ENCODE assay signal across 20 cellular contexts in genomic region chr1:38919075-38919474, GRCh38. TPM values are rescaled to one million over a fixed set of nuclear protein-coding genes. Genes with fewer than 3 reads are reported as not detected.
A peak's percentile ranks its signal among the peaks of the same experiment; 100 is the strongest.
DNase-seq lines count a peak whose midpoint lies in the region; ATAC-seq and TF ChIP-seq lines count a peak whose summit lies in the region.
"Had no signal": no experiment of that assay in that cellular context is flagged by ENCODE, and none has a peak within 500 bp of the region (broad histone marks: within the 10 kb centered on the region; RNA-seq: fewer than 3 reads in every experiment).

No MANE protein-coding gene starts in this region.

- BruUV-seq in HCT116 (replicated peaks; lab: Mats Ljungman, UMichigan), result no TSS peak

- H3K27ac Mint-ChIP-seq in stimulated activated memory B cell treated with anti-CD40 and anti-IgM and Interleukin-4, amounts not matched to agents 10 μg/mL and 1 μg/mL and 100 μg/mL, for 72 hours, result no peak overlapping the region
- H3K27ac Mint-ChIP-seq: stimulated activated naive B cell treated with anti-CD40 and anti-IgM and Interleukin-4, amounts not matched to agents 10 μg/mL and 1 μg/mL and 100 μg/mL, for 72 hours had no signal

- H3K4me1 ChIP-seq in HCT116 (ENCODE audit: control insufficient read depth in 1 of 2, insufficient read depth in 2 of 2, low read length in 2 of 2) (no peaks in the 10 kb centered on the region), liver (ENCODE audit: control insufficient read depth in 4 of 4, insufficient read depth in 4 of 4, low read length in 3 of 4) (no peaks in the 10 kb centered on the region)

- TF ChIP-seq CTCF in HCT116 (IDR thresholded peaks at IDR 0.05 in 2 of 3, conservative IDR thresholded peaks at IDR 0.05 in 1 of 3; ENCODE audit: borderline replicate concordance in 1 of 3, insufficient read depth in 1 of 3, low read depth in 2 of 3, low read length in 2 of 3) (no peak), liver (IDR thresholded peaks at IDR 0.05; ENCODE audit: low read depth, low read length, missing input control) (peak; percentile 24)

- no peaks in the 10 kb centered on the region for H3K36me3 Mint-ChIP-seq in stimulated activated memory B cell treated with anti-CD40 and anti-IgM and Interleukin-4, amounts not matched to agents 10 μg/mL and 1 μg/mL and 100 μg/mL, for 72 hours

- ATAC-seq in HCT116, result no peak
- no peak for ATAC-seq in stimulated activated memory B cell treated with anti-CD40 and anti-IgM and Interleukin-4, amounts not matched to agents 10 μg/mL and 1 μg/mL and 100 μg/mL, for 72 hours
- no peak for ATAC-seq in HG03280 (IDR thresholded peaks at IDR 0.05; ENCODE audit: unreplicated experiment)
- ATAC-seq in HG03196 (IDR thresholded peaks at IDR 0.05; ENCODE audit: unreplicated experiment), result no peak
- ATAC-seq: stimulated activated naive B cell treated with anti-CD40 and anti-IgM and Interleukin-4, amounts not matched to agents 10 μg/mL and 1 μg/mL and 100 μg/mL, for 72 hours had no signal

- CTCF ChIA-PET in HCT116 (lab: Charles Lee), result no interaction called here

- H3K27me3 ChIP-seq in HCT116 (ENCODE audit: insufficient read depth, low read length) (no peaks in the 10 kb centered on the region), liver (ENCODE audit: control insufficient read depth in 4 of 4, insufficient read depth in 4 of 4, low read length in 3 of 4) (no peaks in the 10 kb centered on the region)
- H3K27me3 ChIP-seq: BLaER1 treated with 17β-estradiol and CSF1 and Interleukin-3, amounts not matched to agents 10 nM and 100 nM had no signal

- no peak overlapping the region for H3K4me2 ChIP-seq in HCT116 (ENCODE audit: low read length)
- H3K4me2 ChIP-seq: PC-9 had no signal

- H4K20me1 ChIP-seq in HCT116 (ENCODE audit: insufficient read depth), result no peaks in the 10 kb centered on the region
- H4K20me1 ChIP-seq: BLaER1 treated with 17β-estradiol and CSF1 and Interleukin-3, amounts not matched to agents 10 nM and 100 nM had no signal

- TF ChIP-seq RAD21 in HCT116 (IDR thresholded peaks at IDR 0.05; ENCODE audit: low read depth), result peak; percentile 39; the same call in 1 of the 2 replicates
- peak; percentile 78 to 80 for TF ChIP-seq RAD21 in liver (IDR thresholded peaks at IDR 0.05)

- H3K4me3 ChIP-seq in HCT116 (replicated peaks in 1 of 2; ENCODE audit: low read depth in 1 of 2, low read length in 2 of 2) (no peak overlapping the region), liver (ENCODE audit: low read depth in 1 of 3, low read length in 3 of 3) (no peak overlapping the region)
- H3K4me3 ChIP-seq: BLaER1 treated with 17β-estradiol and CSF1 and Interleukin-3, amounts not matched to agents 10 nM and 100 nM; PC-9 had no signal

- H3K27ac ChIP-seq in HCT116 (ENCODE audit: low read depth, low read length) (no peak overlapping the region), angular gyrus (ENCODE audit: low read depth, low read length) (peak overlapping the region; percentile 84), liver (ENCODE audit: low read depth in 1 of 2, low read length in 2 of 2) (no peak overlapping the region)
- H3K27ac ChIP-seq: BLaER1 treated with 17β-estradiol and CSF1 and Interleukin-3, amounts not matched to agents 10 nM and 100 nM; PC-9 had no signal

- H3K36me3 ChIP-seq in HCT116 (ENCODE audit: control insufficient read depth in 1 of 2, insufficient read depth in 2 of 2, low read length in 2 of 2), result no peaks in the 10 kb centered on the region
- no peaks in the 10 kb centered on the region for H3K36me3 ChIP-seq in liver (ENCODE audit: control insufficient read depth in 4 of 4, insufficient read depth in 3 of 4, low read depth in 1 of 4, low read length in 3 of 4)

- H3K4me1 Mint-ChIP-seq in stimulated activated memory B cell treated with anti-CD40 and anti-IgM and Interleukin-4, amounts not matched to agents 10 μg/mL and 1 μg/mL and 100 μg/mL, for 72 hours, result no peaks in the 10 kb centered on the region
- H3K4me1 Mint-ChIP-seq: stimulated activated naive B cell treated with anti-CD40 and anti-IgM and Interleukin-4, amounts not matched to agents 10 μg/mL and 1 μg/mL and 100 μg/mL, for 72 hours had no signal

- H3K9me3 ChIP-seq in HCT116 (ENCODE audit: control insufficient read depth in 1 of 2, insufficient read depth in 1 of 2, low read depth in 1 of 2, low read length in 2 of 2) (no peaks in the 10 kb centered on the region), liver (ENCODE audit: control insufficient read depth in 4 of 4, low read length in 3 of 4) (no peaks in the 10 kb centered on the region)
- H3K9me3 ChIP-seq: BLaER1 treated with 17β-estradiol and CSF1 and Interleukin-3, amounts not matched to agents 10 nM and 100 nM had no signal

- H3K4me3 Mint-ChIP-seq in stimulated activated memory B cell treated with anti-CD40 and anti-IgM and Interleukin-4, amounts not matched to agents 10 μg/mL and 1 μg/mL and 100 μg/mL, for 72 hours, result no peak overlapping the region
- H3K4me3 Mint-ChIP-seq: stimulated activated naive B cell treated with anti-CD40 and anti-IgM and Interleukin-4, amounts not matched to agents 10 μg/mL and 1 μg/mL and 100 μg/mL, for 72 hours had no signal

- DNase-seq in Ammon's horn (ENCODE audit: low spot score) (peak; percentile 89), HCT116 (ENCODE audit: low read depth, low spot score) (no peak), amniotic stem cell (lab: John Stamatoyannopoulos, UW) (no peak)
- DNase-seq: activated CD4-positive, CD25-positive, alpha-beta regulatory T cell treated with anti-CD3 and anti-CD28 coated beads, Interleukin-2, amount 50 U/mL, for 72 hours; islet precursor cell; PC-9; retina; stimulated activated CD4-positive, alpha-beta T cell treated with anti-CD3 and anti-CD28 coated beads, Interleukin-4, amount 100 ng/mL, for 1 hour; stimulated activated naive B cell treated with anti-CD40 and anti-IgM and Interleukin-4, amounts not matched to agents 10 μg/mL and 1 μg/mL and 100 μg/mL, for 72 hours; T-helper 1 cell had no signal

- 59% methylated on average over 4 of the region's 4 CpGs for WGBS in liver

- H3K9ac ChIP-seq in HCT116 (ENCODE audit: low read length) (no peak overlapping the region), liver (ENCODE audit: low read depth in 1 of 2, low read length in 2 of 2) (no peak overlapping the region)
- H3K9ac ChIP-seq: BLaER1 treated with 17β-estradiol and CSF1 and Interleukin-3, amounts not matched to agents 10 nM and 100 nM had no signal

- H3K79me2 ChIP-seq in HCT116 (ENCODE audit: insufficient read depth, low read length), result no peaks in the 10 kb centered on the region

- H3K27me3 Mint-ChIP-seq in stimulated activated memory B cell treated with anti-CD40 and anti-IgM and Interleukin-4, amounts not matched to agents 10 μg/mL and 1 μg/mL and 100 μg/mL, for 72 hours, result no peaks in the 10 kb centered on the region
- H3K27me3 Mint-ChIP-seq: stimulated activated naive B cell treated with anti-CD40 and anti-IgM and Interleukin-4, amounts not matched to agents 10 μg/mL and 1 μg/mL and 100 μg/mL, for 72 hours had no signal

- intact Hi-C loops in HCT116 (cut with micrococcal nuclease), result no loop called here

- H3K9me2 ChIP-seq in HCT116 (ENCODE audit: insufficient read depth), result no peaks in the 10 kb centered on the region

- TF ChIP-seq POLR2A in HCT116 (IDR thresholded peaks at IDR 0.05; ENCODE audit: borderline replicate concordance, extremely low read depth, insufficient read depth, insufficient read length), result no peak

- no peak overlapping the region for H2AFZ ChIP-seq in HCT116 (ENCODE audit: low read depth, low read length, poor library complexity, severe bottlenecking)
- H2AFZ ChIP-seq: PC-9 had no signal

- RAD21 ChIA-PET in HCT116 (lab: Charles Lee; ENCODE audit: low non-redundant PET in 1 of 2, low total read pairs in 2 of 2, uncharacterized antibody in 2 of 2, unreplicated experiment in 2 of 2), result no interaction called here

- POLR2A ChIA-PET in HCT116 (lab: Charles Lee), result no interaction called here

- H3K9me3 Mint-ChIP-seq in stimulated activated memory B cell treated with anti-CD40 and anti-IgM and Interleukin-4, amounts not matched to agents 10 μg/mL and 1 μg/mL and 100 μg/mL, for 72 hours, result no peaks in the 10 kb centered on the region
- H3K9me3 Mint-ChIP-seq: stimulated activated naive B cell treated with anti-CD40 and anti-IgM and Interleukin-4, amounts not matched to agents 10 μg/mL and 1 μg/mL and 100 μg/mL, for 72 hours had no signal

TF ChIP-seq in HCT116, 20 proteins besides CTCF, POLR2A, EP300 and RAD21 (continues in another document):
- no peak for TF ChIP-seq TCF7L2 (IDR thresholded peaks at IDR 0.05; ENCODE audit: borderline replicate concordance, extremely low read depth, insufficient read depth, insufficient read length)
- TF ChIP-seq MAX (IDR thresholded peaks at IDR 0.05), result no peak
- no peak for TF ChIP-seq ELF1 (IDR thresholded peaks at IDR 0.05; ENCODE audit: borderline replicate concordance, low read depth)

TF ChIP-seq in liver, 16 proteins besides CTCF, POLR2A, EP300 and RAD21 (continues in another document):
- no peak for TF ChIP-seq HNF4G (IDR thresholded peaks at IDR 0.05)
- no peak for TF ChIP-seq FOXA2 (IDR thresholded peaks at IDR 0.05)
- TF ChIP-seq RXRA (IDR thresholded peaks at IDR 0.05), result no peak
- TF ChIP-seq MAX (IDR thresholded peaks at IDR 0.05), result no peak
- TF ChIP-seq ATF3 (IDR thresholded peaks at IDR 0.05), result no peak
- no peak for TF ChIP-seq GABPA (IDR thresholded peaks at IDR 0.05 in 1 of 2, conservative IDR thresholded peaks at IDR 0.05 in 1 of 2)
- no peak for TF ChIP-seq SP1 (IDR thresholded peaks at IDR 0.05)

RNA-seq across cellular contexts. Expression of gene RHBDL2, which starts 22.6 kb away (rescaled TPM):
- not detected for total RNA-seq in HCT116 (2021; ENCODE audit: unreplicated experiment)
- polyA plus RNA-seq in HCT116 (2012), result 0.05 TPM in 1 of 2 replicates, not detected in the other
- under 1 TPM; 0.14 to 0.17 TPM for total RNA-seq in liver
- polyA plus RNA-seq in liver, result under 1 TPM in 1 of 2 donors, not detected in 1; 0.28 TPM
- total RNA-seq: astrocyte, H4 had no signal

RNA-seq across cellular contexts. Expression of gene GJA9, which starts 37.7 kb away (rescaled TPM):
- total RNA-seq in HCT116 (2021; ENCODE audit: unreplicated experiment) (not detected), liver (not detected)
- polyA plus RNA-seq in HCT116 (2012), result 0.05 TPM in 2 replicates
- polyA plus RNA-seq in liver, result not detected
- total RNA-seq: astrocyte, fibroblast of villous mesenchyme, H4, M059J had no signal

RNA-seq across cellular contexts. Expression of gene MYCBP, which starts 45.9 kb away (rescaled TPM):
- 40.2 TPM for total RNA-seq in HCT116 (2021; ENCODE audit: unreplicated experiment)
- polyA plus RNA-seq in HCT116 (2012), result 7.5 and 12.1 TPM in 2 replicates
- 10 to 100 TPM in 1 of 2 donors, 1 to 10 TPM in 1; 8.2 to 12.5 TPM for total RNA-seq in liver
- 10 to 100 TPM in 1 of 2 donors, 1 to 10 TPM in 1; 7.8 to 21.2 TPM for polyA plus RNA-seq in liver

RNA-seq across cellular contexts. Expression of gene RRAGC, which starts 59.5 kb away (rescaled TPM):
- total RNA-seq in HCT116 (2021; ENCODE audit: unreplicated experiment), result 11.7 TPM
- 5.1 and 6.8 TPM in 2 replicates for polyA plus RNA-seq in HCT116 (2012)
- total RNA-seq in liver, result 10 to 100 TPM in 1 of 2 donors, 1 to 10 TPM in 1; 6.6 to 10.1 TPM
- 1 to 10 TPM; 6.7 to 7.7 TPM for polyA plus RNA-seq in liver
